2 cellular contexts compared by ENCODE assay signal in the genomic region with DNA sequence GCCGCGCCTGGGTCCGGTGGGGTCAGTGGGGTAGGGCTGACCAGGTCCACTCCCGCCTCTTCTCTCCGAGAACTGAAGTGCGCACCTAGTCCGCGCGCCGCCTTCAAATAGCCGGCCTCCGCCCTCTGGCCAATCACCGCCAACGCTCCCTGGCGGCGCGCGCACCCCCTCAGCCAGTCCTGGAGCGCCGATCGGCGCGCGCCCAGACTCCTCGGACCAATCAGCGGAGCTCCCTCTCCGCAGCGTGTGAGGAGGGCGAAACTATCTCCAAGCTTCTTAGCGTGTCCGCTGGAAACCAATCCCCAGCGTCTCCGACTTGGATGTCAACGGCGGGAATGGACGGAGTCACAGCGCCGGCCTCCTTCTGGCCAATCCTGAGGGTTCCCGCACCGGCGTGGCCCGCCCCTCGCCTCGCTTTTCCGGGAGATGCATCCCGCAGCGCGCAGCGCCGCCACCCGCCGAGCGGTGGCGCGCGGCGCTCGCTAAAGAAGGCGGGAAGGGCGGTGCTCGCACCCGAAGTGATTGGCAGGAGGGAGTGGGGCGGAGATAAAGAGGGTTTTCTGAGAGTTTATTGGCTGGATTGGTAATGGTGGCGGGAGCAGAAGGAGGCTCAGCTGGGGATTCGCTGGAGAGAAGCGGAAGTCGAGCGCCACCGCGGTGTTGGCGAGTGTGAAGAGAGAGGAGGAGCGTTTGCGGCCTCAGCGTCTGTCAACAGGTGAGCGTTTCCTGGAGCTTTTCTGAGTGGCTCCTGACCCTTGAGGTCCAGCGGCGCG.
TF ChIP-seq lines count a peak whose summit lies in the region.

TSS of gene ASF1B (minus strand) at position 81 of the 773 bp plus-strand sequence. CDS start 133 bp downstream, outside the sequence.

TF ChIP-seq in IMR-90, 13 proteins besides CTCF, POLR2A, EP300 and RAD21:
- TF ChIP-seq MXI1 (IDR thresholded peaks at IDR 0.05; ENCODE audit: borderline replicate concordance, low read depth, low read length), result peak; percentile 91
- no peak for TF ChIP-seq CEBPB (IDR thresholded peaks at IDR 0.05; ENCODE audit: low read depth, low read length)
- TF ChIP-seq SMC3 (IDR thresholded peaks at IDR 0.05; ENCODE audit: low read depth, low read length), result peak; percentile 70
- no peak for TF ChIP-seq RCOR1 (IDR thresholded peaks at IDR 0.05; ENCODE audit: insufficient replicate concordance, low read length)
- TF ChIP-seq RFX5 (IDR thresholded peaks at IDR 0.05; ENCODE audit: low read depth, low read length), result no peak
- peak; percentile 40; the same call in 1 of the 2 replicates for TF ChIP-seq USF2 (IDR thresholded peaks at IDR 0.05; ENCODE audit: low read depth, low read length)
- no peak for TF ChIP-seq MAFK (IDR thresholded peaks at IDR 0.05; ENCODE audit: low read depth, low read length)
- no peak for TF ChIP-seq BHLHE40 (IDR thresholded peaks at IDR 0.05; ENCODE audit: low read depth, low read length)
- no peak; the same call in 1 of the 2 replicates for TF ChIP-seq CHD1 (IDR thresholded peaks at IDR 0.05; ENCODE audit: low read depth, low read length)
- peak; percentile 61; the same call in 1 of the 2 replicates for TF ChIP-seq FOS (IDR thresholded peaks at IDR 0.05; ENCODE audit: low read depth, low read length)
- peak; percentile 77; the same call in 1 of the 2 replicates for TF ChIP-seq MAZ (IDR thresholded peaks at IDR 0.05; ENCODE audit: borderline replicate concordance, low read depth, low read length)
- TF ChIP-seq NFE2L2 (IDR thresholded peaks at IDR 0.05; ENCODE audit: low read depth, low read length), result no peak

TF ChIP-seq in endothelial cell of umbilical vein, 7 proteins besides CTCF, POLR2A, EP300 and RAD21:
- TF ChIP-seq EZH2 (IDR thresholded peaks at IDR 0.05; ENCODE audit: borderline replicate concordance, low read depth, low read length, severe bottlenecking) (peak; percentile 62), GATA2 (IDR thresholded peaks at IDR 0.05; ENCODE audit: insufficient read depth, insufficient read length, low read depth, low read length) (no peak), FOS (IDR thresholded peaks at IDR 0.05; ENCODE audit: borderline replicate concordance, insufficient read depth, low read length) (no peak), POLR2AphosphoS5 (IDR thresholded peaks at IDR 0.05; ENCODE audit: insufficient read depth, low read depth, low read length) (peak; percentile 87), MAX (IDR thresholded peaks at IDR 0.05; ENCODE audit: insufficient read depth, insufficient read length) (no peak), MYC (IDR thresholded peaks at IDR 0.05; ENCODE audit: low read depth, low read length) (no peak), JUN (IDR thresholded peaks at IDR 0.05; ENCODE audit: borderline replicate concordance, insufficient read depth, insufficient read length, low read depth) (no peak)
TF ChIP-seq in endothelial cell of umbilical vein: peak in this region for 2.
